8 cellular contexts compared by ENCODE assay signal in the genomic region with DNA sequence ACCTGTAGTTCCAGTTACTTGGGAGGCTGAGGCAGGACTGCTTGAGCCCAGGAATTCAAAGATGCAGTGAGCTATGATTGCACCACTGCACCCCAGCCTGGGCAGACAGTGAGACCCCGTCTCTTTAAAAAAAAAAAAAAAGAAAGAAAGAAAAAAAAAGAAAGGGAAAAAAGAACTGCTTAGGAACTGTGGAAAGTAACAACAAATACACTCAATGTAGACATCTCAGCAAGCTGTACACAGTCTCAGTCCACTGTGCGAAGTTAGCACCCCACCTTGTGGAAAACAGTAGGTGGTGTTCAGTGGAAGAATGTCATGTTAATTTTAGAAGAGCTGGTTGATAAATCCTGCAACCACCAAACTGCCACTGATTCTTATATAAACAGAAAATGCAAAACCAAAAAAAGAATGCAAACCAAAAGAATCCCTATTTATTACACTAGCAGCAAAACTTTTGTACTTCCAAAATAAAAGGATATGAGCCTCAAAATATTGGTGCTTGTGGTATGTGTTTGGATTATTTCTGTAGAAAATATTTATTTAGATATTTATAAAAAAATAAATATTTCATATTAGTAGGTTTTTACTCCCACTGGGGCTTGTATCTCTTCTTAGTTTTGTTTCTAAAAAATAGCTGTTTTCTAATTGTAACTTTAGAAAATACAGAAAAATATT. TPM values are rescaled to one million over a fixed set of nuclear protein-coding genes. Genes with fewer than 3 reads are reported as not detected.
A peak's percentile ranks its signal among the peaks of the same experiment; 100 is the strongest.
DNase-seq lines count a peak whose midpoint lies in the region; ATAC-seq and TF ChIP-seq lines count a peak whose summit lies in the region.

No MANE protein-coding gene starts in this region.

- H3K9me3 ChIP-seq in A673 (ENCODE audit: low read depth, low read length, poor library complexity, severe bottlenecking) = no peaks in the 10 kb centered on the region

- DNase-seq in A673 (ENCODE audit: low spot score) = peak; percentile 82
- DNase-seq in GM13976 (ENCODE audit: low spot score) = peak; percentile 36
- peak; percentile 28 for DNase-seq in Jurkat, Clone E6-1 (ENCODE audit: low read depth, low spot score)
- DNase-seq in RPMI8226 = peak; percentile 40
- peak; percentile 85 for DNase-seq in epithelial cell of esophagus (ENCODE audit: low read depth)
- DNase-seq in myocyte (ENCODE audit: low read depth) = peak; percentile 87
- DNase-seq in activated CD8-positive, alpha-beta memory T cell treated with anti-CD3 and anti-CD28 coated beads, Interleukin-2, amount 10 ng/mL, durations not matched to agents 7 days and 5 days = no peak

- peak; percentile 88 for TF ChIP-seq CTCF in A673 (conservative IDR thresholded peaks at IDR 0.05; ENCODE audit: low read depth, low read length)
- TF ChIP-seq CTCF in GM13976 (IDR thresholded peaks at IDR 0.05; ENCODE audit: borderline replicate concordance, control extremely low read depth, extremely low read depth, insufficient read depth, missing control alignments) = peak; percentile 36
- peak; percentile 95 for TF ChIP-seq CTCF in epithelial cell of esophagus (IDR thresholded peaks at IDR 0.05; ENCODE audit: insufficient read depth, low read depth, low read length, missing control alignments)

- H3K4me3 ChIP-seq in A673 (ENCODE audit: low read depth, low read length, poor library complexity, severe bottlenecking) (no peak overlapping the region), epithelial cell of esophagus (ENCODE audit: low read length) (no peak overlapping the region)
- H3K4me3 ChIP-seq in Jurkat, Clone E6-1 (ENCODE audit: low read length) = no peak overlapping the region

- H3K36me3 ChIP-seq in A673 (ENCODE audit: insufficient read depth, low read length, poor library complexity, severe bottlenecking) = no peaks in the 10 kb centered on the region

- H3K36me3 Mint-ChIP-seq in activated CD8-positive, alpha-beta memory T cell treated with anti-CD3 and anti-CD28 coated beads, Interleukin-2, amount 10 ng/mL, durations not matched to agents 7 days and 5 days = no peaks in the 10 kb centered on the region

- H3K27me3 Mint-ChIP-seq in activated CD8-positive, alpha-beta memory T cell treated with anti-CD3 and anti-CD28 coated beads, Interleukin-2, amount 10 ng/mL, durations not matched to agents 7 days and 5 days = no peaks in the 10 kb centered on the region

- no peak overlapping the region for H3K27ac Mint-ChIP-seq in activated CD8-positive, alpha-beta memory T cell treated with anti-CD3 and anti-CD28 coated beads, Interleukin-2, amount 10 ng/mL, durations not matched to agents 7 days and 5 days

- no peak overlapping the region for H3K4me3 Mint-ChIP-seq in activated CD8-positive, alpha-beta memory T cell treated with anti-CD3 and anti-CD28 coated beads, Interleukin-2, amount 10 ng/mL, durations not matched to agents 7 days and 5 days

- H3K4me1 Mint-ChIP-seq in activated CD8-positive, alpha-beta memory T cell treated with anti-CD3 and anti-CD28 coated beads, Interleukin-2, amount 10 ng/mL, durations not matched to agents 7 days and 5 days = no peaks in the 10 kb centered on the region

- POLR2A ChIA-PET in A673 (lab: Charles Lee; ENCODE audit: low non-redundant PET) = no interaction called here

- no TSS peak for BruUV-seq in A673 (replicated peaks; lab: Mats Ljungman, UMichigan)

- H3K4me1 ChIP-seq in A673 (ENCODE audit: insufficient read depth, low read length, poor library complexity, severe bottlenecking) = no peaks in the 10 kb centered on the region

- no peaks in the 10 kb centered on the region for H3K27me3 ChIP-seq in A673 (replicated peaks; ENCODE audit: insufficient read depth, low read depth, low read length, poor library complexity)

- intact Hi-C loops in A673 (cut with micrococcal nuclease; ENCODE audit: unreplicated experiment) = loop anchor here (5.0 kb wide), 2 partner anchors 234 to 519 kb away; no protein-coding TSS in a partner anchor

- CTCF ChIA-PET in A673 (lab: Charles Lee) = interaction anchor here (0.6 to 2.6 kb wide), 18 partner anchors 17 to 782 kb away, joined by 3 to 118 read pairs (median 4); partner anchors contain the start of gene CNN3
- CTCF ChIA-PET in activated CD8-positive, alpha-beta memory T cell treated with anti-CD3 and anti-CD28 coated beads, Interleukin-2, amount 10 ng/mL, durations not matched to agents 7 days and 5 days (lab: Charles Lee) = interaction anchor here (0.6 to 3.0 kb wide), 6 partner anchors 11 to 192 kb away, joined by 3 to 62 read pairs (median 3); partner anchors contain the start of genes ALG14 and RWDD3

- ATAC-seq in HG03108 (IDR thresholded peaks at IDR 0.05; ENCODE audit: unreplicated experiment) = no peak
- ATAC-seq in activated CD8-positive, alpha-beta memory T cell treated with anti-CD3 and anti-CD28 coated beads, Interleukin-2, amount 10 ng/mL, durations not matched to agents 7 days and 5 days = no peak

- H3K27ac ChIP-seq in A673 (ENCODE audit: low read depth, low read length, poor library complexity, severe bottlenecking) = no peak overlapping the region

- no peaks in the 10 kb centered on the region for H3K9me3 Mint-ChIP-seq in activated CD8-positive, alpha-beta memory T cell treated with anti-CD3 and anti-CD28 coated beads, Interleukin-2, amount 10 ng/mL, durations not matched to agents 7 days and 5 days (ENCODE audit: low read depth)

- in situ Hi-C loops in GM13976 (cut with MboI; ENCODE audit: low sequenced_read_pairs, unreplicated experiment) = no loop called here

RNA-seq across cellular contexts. Expression of gene ALG14, which starts 31.1 kb away (rescaled TPM):
- 6.4 and 11.3 TPM in 2 replicates for total RNA-seq in A673 (2021)
- 17.3 TPM for polyA plus RNA-seq in Jurkat, Clone E6-1 (2012; ENCODE audit: insufficient read depth, insufficient read length)
- total RNA-seq in myocyte = 0.88 and 1.4 TPM in 2 replicates
- polyA plus RNA-seq in myocyte (2012) = 5.5 TPM
- 1 to 10 TPM; 2.6 to 2.8 TPM for total RNA-seq in activated CD8-positive, alpha-beta memory T cell treated with anti-CD3 and anti-CD28 coated beads, Interleukin-2, amount 10 ng/mL, durations not matched to agents 7 days and 5 days

Comparison
In these comparisons a context has a peak if more than half of its experiments do, and no peak if none do; other contexts are left out.
1. CTCF ChIP-seq: peak in every context shown above with its lines; median percentile 95 in epithelial cell of esophagus; 88 in A673; 36 in GM13976.